32 cellular contexts compared by ENCODE assay signal in genomic region chr3:156050918-156051317, GRCh38.
A peak's percentile ranks its signal among the peaks of the same experiment; 100 is the strongest.
DNase-seq lines count a peak whose midpoint lies in the region; ATAC-seq and TF ChIP-seq lines count a peak whose summit lies in the region.
"Had no signal": no experiment of that assay in that cellular context is flagged by ENCODE, and none has a peak within 500 bp of the region (broad histone marks: within the 10 kb centered on the region; RNA-seq: fewer than 3 reads in every experiment).

No MANE protein-coding gene starts in this region.

- H3K27me3 ChIP-seq in GM23248 (replicated peaks; ENCODE audit: insufficient read depth) = peaks cover 7% of the 10 kb centered on the region; the same call in 1 of the 2 replicates
- no peaks in the 10 kb centered on the region for H3K27me3 ChIP-seq in PC-3 (ENCODE audit: low read length)
- H3K27me3 ChIP-seq in mesenchymal stem cell (ENCODE audit: control insufficient read depth in 1 of 2, insufficient read depth in 1 of 2, low read length in 2 of 2) = peaks cover 0 to 4% of the 10 kb centered on the region in 2 experiments
- no peaks in the 10 kb centered on the region for H3K27me3 ChIP-seq in upper lobe of right lung
- H3K27me3 ChIP-seq: cardiac muscle cell, esophagus squamous epithelium, neutrophil, suprapubic skin had no signal

- H3K9me2 ChIP-seq in GM23248 (ENCODE audit: insufficient read depth) (no peaks in the 10 kb centered on the region), PC-3 (replicated peaks; ENCODE audit: low read length) (no peaks in the 10 kb centered on the region)

- POLR2A ChIA-PET in PC-3 (lab: Charles Lee; ENCODE audit: unreplicated experiment) = no interaction called here

- no peak overlapping the region for H3K18ac ChIP-seq in mesenchymal stem cell (ENCODE audit: low read depth in 1 of 2, low read length in 2 of 2)

- CTCF ChIA-PET in PC-3 (lab: Charles Lee) = no interaction called here

- H3K27ac ChIP-seq in GM23248 (no peak overlapping the region), PC-3 (ENCODE audit: low read length) (no peak overlapping the region), mesenchymal stem cell (ENCODE audit: low read length, poor library complexity, severe bottlenecking) (no peak overlapping the region), upper lobe of right lung (no peak overlapping the region)
- H3K27ac ChIP-seq: cardiac muscle cell, coronary artery, esophagus squamous epithelium, neutrophil, prostate gland, suprapubic skin had no signal

- TF ChIP-seq POLR2A in erythroblast (IDR thresholded peaks at IDR 0.05; ENCODE audit: low read length) = no peak

- H4K8ac ChIP-seq in mesenchymal stem cell (ENCODE audit: low read length) = no peak overlapping the region

- H3F3A ChIP-seq in GM23248 (ENCODE audit: insufficient read depth) (no peaks in the 10 kb centered on the region), PC-3 (ENCODE audit: low read length, unreplicated experiment) (no peaks in the 10 kb centered on the region)

- H3K4me2 ChIP-seq in GM23248 (ENCODE audit: unreplicated experiment) = no peak overlapping the region
- no peak overlapping the region for H3K4me2 ChIP-seq in PC-3 (ENCODE audit: low read length)
- no peak overlapping the region for H3K4me2 ChIP-seq in mesenchymal stem cell (ENCODE audit: low read length, poor library complexity, severe bottlenecking)

- H3K9me3 Mint-ChIP-seq in activated naive CD8-positive, alpha-beta T cell treated with anti-CD3 and anti-CD28 coated beads for 36 hours = no peaks in the 10 kb centered on the region
- H3K9me3 Mint-ChIP-seq: activated B cell treated with CpG ODN at 0.5 μM for 24 hours; activated naive CD4-positive, alpha-beta T cell treated with anti-CD3 and anti-CD28 coated beads, Interleukin-2, amount 50 U/mL, for 72 hours had no signal

- H3K9ac ChIP-seq in GM23248 (no peak overlapping the region), PC-3 (ENCODE audit: low read length) (no peak overlapping the region), mesenchymal stem cell (ENCODE audit: low read length) (no peak overlapping the region)

- no peak overlapping the region for H2BK15ac ChIP-seq in mesenchymal stem cell (ENCODE audit: low read depth, poor library complexity, severe bottlenecking)

- H3K27me3 Mint-ChIP-seq in activated naive CD8-positive, alpha-beta T cell treated with anti-CD3 and anti-CD28 coated beads for 36 hours = peaks cover 5% of the 10 kb centered on the region

- no peak overlapping the region for H3K23ac ChIP-seq in mesenchymal stem cell (ENCODE audit: low read length in 2 of 2)

- in situ Hi-C loops in Caki2 (cut with HindIII; ENCODE audit: low pct_unique_long_range_greater_than_20kb, low sequenced_read_pairs) = no loop called here
- in situ Hi-C loops in GM23248 (cut with MboI) = no loop called here

- no peaks in the 10 kb centered on the region for H3K36me3 ChIP-seq in GM23248 (ENCODE audit: low read depth)
- H3K36me3 ChIP-seq in PC-3 (ENCODE audit: low read depth, low read length) = no peaks in the 10 kb centered on the region
- no peaks in the 10 kb centered on the region for H3K36me3 ChIP-seq in mesenchymal stem cell (ENCODE audit: control insufficient read depth in 1 of 2, insufficient read depth in 2 of 2, low read depth in 1 of 2, low read length in 2 of 2)
- H3K36me3 ChIP-seq in upper lobe of right lung = no peaks in the 10 kb centered on the region
- H3K36me3 ChIP-seq: cardiac muscle cell, esophagus squamous epithelium, neutrophil, prostate gland, suprapubic skin had no signal

- H4K20me1 ChIP-seq in GM23248 (ENCODE audit: insufficient read depth) (no peaks in the 10 kb centered on the region), PC-3 (ENCODE audit: low read length) (no peaks in the 10 kb centered on the region)

- DNase-seq in Caki2 (ENCODE audit: low read depth) (peak; percentile 12), GM23248 (peak; percentile 35), PC-3 (peak; percentile 18), erythroblast (lab: John Stamatoyannopoulos, UW) (peak; percentile 34 to 35), mesenchymal stem cell (no peak), upper lobe of right lung (no peak)
- no peak for DNase-seq in activated naive CD8-positive, alpha-beta T cell treated with anti-CD3 and anti-CD28 coated beads for 36 hours
- DNase-seq in activated CD8-positive, alpha-beta memory T cell treated with anti-CD3 and anti-CD28 coated beads, Interleukin-2, amount 50 U/mL, for 48 hours = no peak
- DNase-seq: activated B cell treated with CpG ODN at 0.5 μM for 24 hours; activated CD4-positive, alpha-beta T cell treated with anti-CD3 and anti-CD28 coated beads, Interleukin-2, amount 50 U/mL, for 48 hours; aorta; DMS79; esophagus squamous epithelium; HFFc6; hypothalamus; immature natural killer cell; mesendoderm; NCI-H1105 treated with DMSO at 0.1 percent for 48 hours; NCI-H2029; NCI-H774; SHP77; stimulated activated CD4-positive, alpha-beta T cell treated with anti-CD3 and anti-CD28 coated beads, Interleukin-15, amount 100 ng/mL, for 24 hours; stimulated activated naive CD4-positive, alpha-beta T cell; T-helper 9 cell had no signal

- ATAC-seq in PC-3 (no peak), upper lobe of right lung (no peak)
- ATAC-seq: activated naive CD4-positive, alpha-beta T cell treated with anti-CD3 and anti-CD28 coated beads, Interleukin-2, amount 50 U/mL, for 72 hours; left lobe of liver had no signal

- no peak overlapping the region for H4K91ac ChIP-seq in mesenchymal stem cell (ENCODE audit: low read length)

- no peak overlapping the region for H3K14ac ChIP-seq in mesenchymal stem cell (ENCODE audit: low read length in 2 of 2)

- no peaks in the 10 kb centered on the region for H3K79me1 ChIP-seq in mesenchymal stem cell (replicated peaks; ENCODE audit: low read length, poor library complexity, severe bottlenecking)

- H3K9me3 ChIP-seq in GM23248 (ENCODE audit: low read depth) (no peaks in the 10 kb centered on the region), PC-3 (ENCODE audit: low read length) (no peaks in the 10 kb centered on the region), mesenchymal stem cell (ENCODE audit: control insufficient read depth, low read length) (no peaks in the 10 kb centered on the region), upper lobe of right lung (no peaks in the 10 kb centered on the region)
- H3K9me3 ChIP-seq: esophagus squamous epithelium, neutrophil, prostate gland, suprapubic skin had no signal

- H3K27ac Mint-ChIP-seq in activated naive CD8-positive, alpha-beta T cell treated with anti-CD3 and anti-CD28 coated beads for 36 hours = no peak overlapping the region
- H3K27ac Mint-ChIP-seq: activated B cell treated with CpG ODN at 0.5 μM for 24 hours; activated T-helper 1 cell treated with anti-CD3 and anti-CD28 coated beads, Interleukin-12 subunit alpha, Interleukin-12 subunit beta, Interleukin-2, Interleukin-4 antibody, amounts not matched to agents 30 ng/mL and 10 ng/mL and 1 ng/mL, durations not matched to agents 14 hours and 24 hours and 36 hours; HFFc6; immature natural killer cell had no signal

- no peak for TF ChIP-seq CTCF in PC-3 (conservative IDR thresholded peaks at IDR 0.05; ENCODE audit: low read depth, low read length)
- TF ChIP-seq CTCF in upper lobe of right lung (IDR thresholded peaks at IDR 0.05) = no peak

- H3K4me3 ChIP-seq in GM23248 (no peak overlapping the region), PC-3 (ENCODE audit: low read length) (no peak overlapping the region), mesenchymal stem cell (ENCODE audit: insufficient read depth in 1 of 2, low read depth in 1 of 2, low read length in 2 of 2) (no peak overlapping the region), upper lobe of right lung (no peak overlapping the region)
- H3K4me3 ChIP-seq: cardiac muscle cell, coronary artery, esophagus squamous epithelium, prostate gland, suprapubic skin had no signal

- peaks cover 1% of the 10 kb centered on the region for H3K4me1 Mint-ChIP-seq in activated naive CD8-positive, alpha-beta T cell treated with anti-CD3 and anti-CD28 coated beads for 36 hours
- H3K4me1 Mint-ChIP-seq: activated B cell treated with CpG ODN at 0.5 μM for 24 hours, immature natural killer cell had no signal

- H3K79me2 ChIP-seq in GM23248 (ENCODE audit: insufficient read depth) (no peaks in the 10 kb centered on the region), PC-3 (ENCODE audit: low read length) (no peaks in the 10 kb centered on the region)

- BruUV-seq in PC-3 (replicated peaks; lab: Mats Ljungman, UMichigan) = no TSS peak

- H3K4me1 ChIP-seq in GM23248 (ENCODE audit: insufficient read depth) = peaks cover 2% of the 10 kb centered on the region; the same call in 1 of the 2 replicates
- H3K4me1 ChIP-seq in PC-3 (ENCODE audit: insufficient read depth, low read length) = no peaks in the 10 kb centered on the region
- no peaks in the 10 kb centered on the region for H3K4me1 ChIP-seq in mesenchymal stem cell (ENCODE audit: control insufficient read depth, insufficient read depth, low read depth, low read length)
- H3K4me1 ChIP-seq in upper lobe of right lung = no peaks in the 10 kb centered on the region
- H3K4me1 ChIP-seq: esophagus squamous epithelium, prostate gland, suprapubic skin had no signal

- H2BK12ac ChIP-seq in mesenchymal stem cell (ENCODE audit: low read length in 2 of 2) = no peak overlapping the region

- 91 to 92% methylated on average over 1 of the region's 1 CpG for WGBS in GM23248 (ENCODE audit: low coverage in 1 of 2, low lambda C conversion rate in 2 of 2, missing lambda C conversion rate in 2 of 2), 2 experiments
- no CpG with 5 or more reads among the region's 1 CpG for whole genome bisulfite sequencing in mesenchymal stem cell

- no peak overlapping the region for H3K4me3 Mint-ChIP-seq in activated naive CD8-positive, alpha-beta T cell treated with anti-CD3 and anti-CD28 coated beads for 36 hours
- H3K4me3 Mint-ChIP-seq: activated B cell treated with CpG ODN at 0.5 μM for 24 hours; activated T-helper 1 cell treated with anti-CD3 and anti-CD28 coated beads, Interleukin-12 subunit alpha, Interleukin-12 subunit beta, Interleukin-2, Interleukin-4 antibody, amounts not matched to agents 30 ng/mL and 10 ng/mL and 1 ng/mL, durations not matched to agents 14 hours and 24 hours and 36 hours; HFFc6; immature natural killer cell had no signal

- no peak overlapping the region for H2BK5ac ChIP-seq in mesenchymal stem cell (ENCODE audit: low read depth, low read length, poor library complexity, severe bottlenecking)

- H2AK5ac ChIP-seq in mesenchymal stem cell (ENCODE audit: low read length, severe bottlenecking) = no peak overlapping the region

- H3K36me3 Mint-ChIP-seq in activated naive CD8-positive, alpha-beta T cell treated with anti-CD3 and anti-CD28 coated beads for 36 hours = no peaks in the 10 kb centered on the region
- H3K36me3 Mint-ChIP-seq: activated naive CD4-positive, alpha-beta T cell treated with anti-CD3 and anti-CD28 coated beads, Interleukin-2, amount 50 U/mL, for 72 hours; immature natural killer cell had no signal

- intact Hi-C loops in PC-3 (cut with micrococcal nuclease) (no loop called here), upper lobe of right lung (cut with DNase I) (no loop called here)

- H2BK120ac ChIP-seq in mesenchymal stem cell (ENCODE audit: low read depth, low read length) = no peak overlapping the region

- no peak overlapping the region for H3K4ac ChIP-seq in mesenchymal stem cell (ENCODE audit: low read depth in 1 of 2, low read length in 2 of 2)

- H2AFZ ChIP-seq in GM23248 (no peak overlapping the region), PC-3 (ENCODE audit: low read length) (no peak overlapping the region), mesenchymal stem cell (ENCODE audit: low read depth, low read length) (no peak overlapping the region)

Comparison
In these comparisons a context has a peak if more than half of its experiments do, and no peak if none do; other contexts are left out.
1. DNase-seq: peak in Caki2 (single experiment), GM23248 (single experiment), PC-3 (single experiment) and erythroblast (2 of 2); none in mesenchymal stem cell (single experiment), activated naive CD8-positive, alpha-beta T cell treated with anti-CD3 and anti-CD28 coated beads for 36 hours (single experiment), upper lobe of right lung (single experiment) and activated CD8-positive, alpha-beta memory T cell treated with anti-CD3 and anti-CD28 coated beads, Interleukin-2, amount 50 U/mL, for 48 hours (single experiment).